Comparison of ENCODE assay signal across 8 cellular contexts in the genomic region with DNA sequence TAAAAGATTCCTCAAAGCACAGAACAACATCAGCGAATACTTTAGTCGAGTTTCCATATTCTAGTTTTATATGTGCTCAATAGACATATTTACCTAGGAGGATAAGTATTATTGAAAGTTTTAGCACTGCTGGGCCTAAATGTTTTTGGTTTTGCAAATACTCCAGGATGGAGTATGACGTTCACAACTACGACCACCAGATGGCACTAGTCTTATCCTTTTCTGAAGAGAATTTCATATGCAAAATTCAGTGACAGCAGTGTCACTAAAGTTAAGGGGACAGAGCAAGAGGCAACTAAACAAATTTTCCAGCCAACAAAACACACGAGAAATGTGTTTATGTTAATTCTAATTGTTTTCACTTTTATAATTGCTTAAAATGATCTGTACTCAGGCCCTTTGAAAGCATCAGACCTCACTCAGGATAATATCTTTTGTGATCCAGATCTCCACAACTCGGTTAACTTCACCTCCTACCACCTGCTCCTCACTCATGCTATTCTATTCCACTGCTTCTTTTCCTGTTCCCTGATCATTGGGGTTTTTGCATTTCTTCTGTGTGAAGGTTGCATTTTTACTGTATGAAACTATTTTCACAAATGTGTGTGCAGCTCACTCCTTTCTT.
DNase-seq lines count a peak whose midpoint lies in the region; ATAC-seq and TF ChIP-seq lines count a peak whose summit lies in the region.

No MANE protein-coding gene starts in this region.

- no peaks in the 10 kb centered on the region for H3K36me3 ChIP-seq in left lung

- H3K4me3 ChIP-seq in GM12865 (ENCODE audit: low read depth, low read length) (no peak overlapping the region), LNCaP clone FGC (ENCODE audit: low read depth, low read length) (no peak overlapping the region), left lung (no peak overlapping the region)

- no peaks in the 10 kb centered on the region for H3K27me3 ChIP-seq in left lung

- H3K27me3 Mint-ChIP-seq in HFFc6 (ENCODE audit: insufficient read depth), result no peaks in the 10 kb centered on the region

- H3K4me3 Mint-ChIP-seq in HFFc6, result no peak overlapping the region

- no peaks in the 10 kb centered on the region for H3K4me1 Mint-ChIP-seq in HFFc6 (ENCODE audit: low read depth)

- peak; percentile 85 for ATAC-seq in left lung

- intact Hi-C loops in left lung (cut with DNase I), result loop anchor here (10.0 kb wide), 1 partner anchor 299 kb away; no protein-coding TSS in a partner anchor

- TF ChIP-seq CTCF in GM12865 (IDR thresholded peaks at IDR 0.05; ENCODE audit: insufficient read depth, low read depth, low read length, missing control alignments) (peak; percentile 69), HFFc6 (IDR thresholded peaks at IDR 0.05) (peak; percentile 85), LNCaP clone FGC (IDR thresholded peaks at IDR 0.05; ENCODE audit: control insufficient read depth, extremely low read depth, insufficient read depth) (peak; percentile 72), left lung (IDR thresholded peaks at IDR 0.05) (peak; percentile 46 to 53)

- no peaks in the 10 kb centered on the region for H3K36me3 Mint-ChIP-seq in HFFc6 (ENCODE audit: low read depth)

- no peak overlapping the region for H3K27ac Mint-ChIP-seq in HFFc6

- H3K9me3 Mint-ChIP-seq in HFFc6, result peaks cover 10% of the 10 kb centered on the region

- peak; percentile 48 for DNase-seq in A172 (ENCODE audit: low spot score)
- DNase-seq in GM12865 (ENCODE audit: low read depth), result peak; percentile 74
- DNase-seq in HFFc6, result peak; percentile 28
- peak; percentile 47 for DNase-seq in LNCaP clone FGC (ENCODE audit: low read depth)
- DNase-seq in RPMI7951 (ENCODE audit: low read depth), result peak; percentile 42
- peak in 35 of 61 donors; percentile 0 to 88 (median 15) for DNase-seq in caudate nucleus (lab: John Stamatoyannopoulos, UW)
- no peak for DNase-seq in left lung
- DNase-seq in substantia nigra (lab: John Stamatoyannopoulos, UW), result peak in 27 of 49 donors; percentile 0 to 57 (median 22)

- H3K4me1 ChIP-seq in left lung, result no peaks in the 10 kb centered on the region

- H3K27ac ChIP-seq in caudate nucleus (ENCODE audit: low read depth, low read length) (no peak overlapping the region), left lung (no peak overlapping the region), substantia nigra (ENCODE audit: low read depth, low read length, poor library complexity, severe bottlenecking) (no peak overlapping the region)

- H3K9me3 ChIP-seq in left lung, result no peaks in the 10 kb centered on the region

Comparison
In these comparisons a context has a peak if more than half of its experiments do, and no peak if none do; other contexts are left out.
1. DNase-seq: peak in A172 (single experiment), GM12865 (single experiment), HFFc6 (single experiment), LNCaP clone FGC (single experiment), RPMI7951 (single experiment), caudate nucleus (35 of 61) and substantia nigra (27 of 49); none in left lung (0 of 2).
2. Peak in every context shown above with its lines, with median percentiles within 50 percentile points of each other: CTCF ChIP-seq.